Comparison of ENCODE assay signal across 8 cellular contexts in genomic region chr20:32762754-32763201, GRCh38. TPM values are rescaled to one million over a fixed set of nuclear protein-coding genes. Genes with fewer than 3 reads are reported as not detected.
DNase-seq lines count a peak whose midpoint lies in the region; FAIRE-seq and TF ChIP-seq lines count a peak whose summit lies in the region.

No MANE protein-coding gene starts in this region.

- peak overlapping the region; percentile 96 for H2AFZ ChIP-seq in MM.1S (ENCODE audit: low read length)

- in situ Hi-C loops in astrocyte of the spinal cord (cut with HindIII; ENCODE audit: low sequenced_read_pairs) = no loop called here

- WGBS in liver = under 1% methylated on average over 30 of the region's 30 CpGs

- no peaks in the 10 kb centered on the region for H3K27me3 ChIP-seq in MM.1S (replicated peaks; ENCODE audit: insufficient read depth, low read length)
- H3K27me3 ChIP-seq in liver (ENCODE audit: control insufficient read depth in 4 of 4, insufficient read depth in 4 of 4, low read length in 3 of 4) = no peaks in the 10 kb centered on the region
- H3K27me3 ChIP-seq in tibial artery = no peaks in the 10 kb centered on the region

- H3K4me3 ChIP-seq in MM.1S (ENCODE audit: low read length) (peak overlapping the region; percentile 93), astrocyte of the spinal cord (ENCODE audit: low read depth, low read length) (peak overlapping the region; percentile 72), liver (ENCODE audit: low read depth in 1 of 3, low read length in 3 of 3) (peak overlapping the region; percentile 59 to 94 (median 69)), tibial artery (peak overlapping the region; percentile 77 to 92)

- H3K27ac ChIP-seq in 22Rv1 = peak overlapping the region; percentile 68
- H3K27ac ChIP-seq in MM.1S (ENCODE audit: low read length) = no peak overlapping the region
- H3K27ac ChIP-seq in liver (ENCODE audit: low read depth in 1 of 2, low read length in 2 of 2) = no peak overlapping the region
- H3K27ac ChIP-seq in tibial artery = peak overlapping the region; percentile 44 to 49

- H3K9me3 ChIP-seq in MM.1S (replicated peaks; ENCODE audit: insufficient read depth, low read length) (no peaks in the 10 kb centered on the region), liver (ENCODE audit: control insufficient read depth in 4 of 4, low read length in 3 of 4) (no peaks in the 10 kb centered on the region), tibial artery (no peaks in the 10 kb centered on the region)

- intact Hi-C loops in tibial artery (cut with DNase I; ENCODE audit: low total_unique reads) = loop anchor here (1.0 kb wide), 1 partner anchor 19 kb away; the partner anchor contains the start of gene COMMD7

- TF ChIP-seq CTCF in 22Rv1 (IDR thresholded peaks at IDR 0.05) = no peak
- TF ChIP-seq CTCF in MM.1S (IDR thresholded peaks at IDR 0.05; ENCODE audit: low read length) = no peak
- TF ChIP-seq CTCF in astrocyte of the spinal cord (IDR thresholded peaks at IDR 0.05; ENCODE audit: low read depth, low read length) = no peak
- no peak for TF ChIP-seq CTCF in liver (IDR thresholded peaks at IDR 0.05; ENCODE audit: low read depth, low read length, missing input control)
- TF ChIP-seq CTCF in tibial artery (IDR thresholded peaks at IDR 0.05) = no peak

- peaks cover 31% of the 10 kb centered on the region for H3K79me2 ChIP-seq in MM.1S (ENCODE audit: low read length)

- no peak for FAIRE-seq in GM12891 (lab: Jason Lieb, UNC)

- H3K9ac ChIP-seq in MM.1S (ENCODE audit: low read length) = peak overlapping the region; percentile 81
- H3K9ac ChIP-seq in liver (ENCODE audit: low read depth in 1 of 2, low read length in 2 of 2) = peak overlapping the region; percentile 24 to 60

- no peak for TF ChIP-seq POLR2A in GM12891 (IDR thresholded peaks at IDR 0.05; ENCODE audit: low read depth, low read length)

- H3K9me2 ChIP-seq in MM.1S (replicated peaks; ENCODE audit: insufficient read depth, low read length) = no peaks in the 10 kb centered on the region

- H3K4me1 ChIP-seq in MM.1S (ENCODE audit: low read length) (peaks cover 5% of the 10 kb centered on the region), liver (ENCODE audit: control insufficient read depth in 4 of 4, insufficient read depth in 4 of 4, low read length in 3 of 4) (peaks cover 2 to 18% (median 14%) of the 10 kb centered on the region in 4 donors), tibial artery (peaks cover 0 to 20% (median 14%) of the 10 kb centered on the region in 4 donors)

- H3K4me2 ChIP-seq in MM.1S (ENCODE audit: low read depth, low read length) = peak overlapping the region; percentile 80

- peaks cover 12% of the 10 kb centered on the region; the same call in 1 of the 2 replicates for H3F3A ChIP-seq in MM.1S (ENCODE audit: insufficient read depth, low read length)

- DNase-seq in GM12891 (ENCODE audit: insufficient read length, low spot score) (peak; percentile 48), MM.1S (peak; percentile 14), astrocyte of the spinal cord (ENCODE audit: low read depth, low spot score) (no peak), tibial artery (no peak), GOT3 (lab: John Stamatoyannopoulos, UW) (no peak)
- no peak for DNase-seq in stimulated activated CD4-positive, alpha-beta T cell treated with anti-CD3 and anti-CD28 coated beads, Interleukin-4, amount 100 ng/mL, for 1 hour

- TF ChIP-seq RAD21 in liver (IDR thresholded peaks at IDR 0.05) = no peak

- no peaks in the 10 kb centered on the region for H4K20me1 ChIP-seq in MM.1S (ENCODE audit: insufficient read depth, low read length)

- H3K36me3 ChIP-seq in MM.1S (replicated peaks; ENCODE audit: insufficient read depth, low read length) (no peaks in the 10 kb centered on the region), liver (ENCODE audit: control insufficient read depth in 4 of 4, insufficient read depth in 3 of 4, low read depth in 1 of 4, low read length in 3 of 4) (no peaks in the 10 kb centered on the region), tibial artery (no peaks in the 10 kb centered on the region)

TF ChIP-seq in GM12891, 5 proteins besides CTCF, POLR2A, EP300 and RAD21:
- TF ChIP-seq POLR2AphosphoS5 (IDR thresholded peaks at IDR 0.05; ENCODE audit: low read depth, low read length) = no peak
- TF ChIP-seq POU2F2 (IDR thresholded peaks at IDR 0.05; ENCODE audit: low read depth, low read length) = no peak
- no peak for TF ChIP-seq TAF1 (IDR thresholded peaks at IDR 0.05; ENCODE audit: low read depth, low read length)
- no peak for TF ChIP-seq SPI1 (IDR thresholded peaks at IDR 0.05; ENCODE audit: low read depth, low read length)
- no peak for TF ChIP-seq PAX5 (IDR thresholded peaks at IDR 0.05; ENCODE audit: insufficient read depth, low read length, severe bottlenecking)

TF ChIP-seq in liver, 16 proteins besides CTCF, POLR2A, EP300 and RAD21:
- TF ChIP-seq, protein P1, sequence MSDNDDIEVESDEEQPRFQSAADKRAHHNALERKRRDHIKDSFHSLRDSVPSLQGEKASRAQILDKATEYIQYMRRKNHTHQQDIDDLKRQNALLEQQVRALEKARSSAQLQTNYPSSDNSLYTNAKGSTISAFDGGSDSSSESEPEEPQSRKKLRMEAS (IDR thresholded peaks at IDR 0.05) = no peak
- TF ChIP-seq ZBTB33 (IDR thresholded peaks at IDR 0.05) (no peak), NR2F2 (IDR thresholded peaks at IDR 0.05) (no peak), TAF1 (conservative IDR thresholded peaks at IDR 0.05) (no peak), RXRA (IDR thresholded peaks at IDR 0.05) (no peak), SP1 (IDR thresholded peaks at IDR 0.05) (no peak), EGR1 (IDR thresholded peaks at IDR 0.05; ENCODE audit: low read depth in 2 of 2) (no peak), FOXA1 (IDR thresholded peaks at IDR 0.05) (no peak), HNF4G (IDR thresholded peaks at IDR 0.05) (no peak), GABPA (IDR thresholded peaks at IDR 0.05 in 1 of 2, conservative IDR thresholded peaks at IDR 0.05 in 1 of 2) (no peak), HNF4A (conservative IDR thresholded peaks at IDR 0.05) (no peak), YY1 (IDR thresholded peaks at IDR 0.05) (no peak), FOXA2 (IDR thresholded peaks at IDR 0.05) (no peak)
- TF ChIP-seq, protein P2, sequence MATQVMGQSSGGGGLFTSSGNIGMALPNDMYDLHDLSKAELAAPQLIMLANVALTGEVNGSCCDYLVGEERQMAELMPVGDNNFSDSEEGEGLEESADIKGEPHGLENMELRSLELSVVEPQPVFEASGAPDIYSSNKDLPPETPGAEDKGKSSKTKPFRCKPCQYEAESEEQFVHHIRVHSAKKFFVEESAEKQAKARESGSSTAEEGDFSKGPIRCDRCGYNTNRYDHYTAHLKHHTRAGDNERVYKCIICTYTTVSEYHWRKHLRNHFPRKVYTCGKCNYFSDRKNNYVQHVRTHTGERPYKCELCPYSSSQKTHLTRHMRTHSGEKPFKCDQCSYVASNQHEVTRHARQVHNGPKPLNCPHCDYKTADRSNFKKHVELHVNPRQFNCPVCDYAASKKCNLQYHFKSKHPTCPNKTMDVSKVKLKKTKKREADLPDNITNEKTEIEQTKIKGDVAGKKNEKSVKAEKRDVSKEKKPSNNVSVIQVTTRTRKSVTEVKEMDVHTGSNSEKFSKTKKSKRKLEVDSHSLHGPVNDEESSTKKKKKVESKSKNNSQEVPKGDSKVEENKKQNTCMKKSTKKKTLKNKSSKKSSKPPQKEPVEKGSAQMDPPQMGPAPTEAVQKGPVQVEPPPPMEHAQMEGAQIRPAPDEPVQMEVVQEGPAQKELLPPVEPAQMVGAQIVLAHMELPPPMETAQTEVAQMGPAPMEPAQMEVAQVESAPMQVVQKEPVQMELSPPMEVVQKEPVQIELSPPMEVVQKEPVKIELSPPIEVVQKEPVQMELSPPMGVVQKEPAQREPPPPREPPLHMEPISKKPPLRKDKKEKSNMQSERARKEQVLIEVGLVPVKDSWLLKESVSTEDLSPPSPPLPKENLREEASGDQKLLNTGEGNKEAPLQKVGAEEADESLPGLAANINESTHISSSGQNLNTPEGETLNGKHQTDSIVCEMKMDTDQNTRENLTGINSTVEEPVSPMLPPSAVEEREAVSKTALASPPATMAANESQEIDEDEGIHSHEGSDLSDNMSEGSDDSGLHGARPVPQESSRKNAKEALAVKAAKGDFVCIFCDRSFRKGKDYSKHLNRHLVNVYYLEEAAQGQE (IDR thresholded peaks at IDR 0.05) = no peak

RNA-seq across cellular contexts. Expression of gene DNMT3B, which starts 0.6 kb away (rescaled TPM):
- polyA plus RNA-seq in GM12891 (2012; ENCODE audit: low read depth, missing spikeins) = 0.42 TPM
- 1 to 10 TPM in 1 of 2 donors, under 1 TPM in 1; 0.84 to 2.8 TPM for total RNA-seq in liver
- under 1 TPM; 0.26 to 0.36 TPM for polyA plus RNA-seq in liver

RNA-seq across cellular contexts. Expression of gene COMMD7, which starts 19.5 kb away (rescaled TPM):
- 24.2 TPM for polyA plus RNA-seq in GM12891 (2012; ENCODE audit: low read depth, missing spikeins)
- 1 to 10 TPM; 8.3 to 9.1 TPM for total RNA-seq in liver
- polyA plus RNA-seq in liver = 10 to 100 TPM; 21.8 to 42.7 TPM

RNA-seq across cellular contexts. Expression of gene MAPRE1, which starts 57.0 kb away (rescaled TPM):
- 103 TPM for polyA plus RNA-seq in GM12891 (2012; ENCODE audit: low read depth, missing spikeins)
- total RNA-seq in liver = 10 to 100 TPM; 22.5 to 40.2 TPM
- 10 to 100 TPM in 1 of 2 donors, 1 to 10 TPM in 1; 6.7 to 11.3 TPM for polyA plus RNA-seq in liver

Comparison
In these comparisons a context has a peak if more than half of its experiments do, and no peak if none do; other contexts are left out.
1. H3K27ac ChIP-seq: peak in 22Rv1 (single experiment) and tibial artery (2 of 2); none in MM.1S (single experiment) and liver (0 of 2).
2. DNase-seq: peak in GM12891 (single experiment) and MM.1S (single experiment); none in astrocyte of the spinal cord (single experiment), tibial artery (0 of 2), GOT3 (single experiment) and stimulated activated CD4-positive, alpha-beta T cell treated with anti-CD3 and anti-CD28 coated beads, Interleukin-4, amount 100 ng/mL, for 1 hour (single experiment).
3. Peak in every context shown above with its lines, with median percentiles within 50 percentile points of each other: H3K4me3 ChIP-seq.